ENCODE assay signal across 33 cellular contexts in the genomic region with DNA sequence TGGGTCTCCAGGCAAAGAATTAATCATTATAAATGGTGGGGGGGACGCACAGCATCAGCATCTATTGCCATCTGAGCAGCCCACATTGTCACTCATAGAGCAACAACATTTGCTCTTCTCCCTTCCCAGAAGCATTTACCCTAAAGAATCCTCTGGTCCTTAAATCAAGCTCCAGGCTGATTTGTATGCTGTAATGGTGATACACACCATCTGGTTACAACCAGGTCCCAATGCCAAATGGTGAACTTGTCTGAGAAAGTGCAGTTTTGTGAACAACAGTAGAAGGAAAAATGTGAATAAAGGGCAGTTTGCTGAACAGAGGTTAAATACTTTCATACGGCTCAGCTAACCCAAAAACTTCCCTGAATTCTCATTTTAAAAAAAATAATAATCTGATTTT.
"Had no signal": no experiment of that assay in that cellular context is flagged by ENCODE, and none has a peak within 500 bp of the region (broad histone marks: within the 10 kb centered on the region; RNA-seq: fewer than 3 reads in every experiment).

No MANE protein-coding gene starts in this region.

- H3K4me2 ChIP-seq: PC-9 had no signal

- ATAC-seq: activated naive CD8-positive, alpha-beta T cell treated with anti-CD3 and anti-CD28 coated beads, Interleukin-2, amount 50 U/mL, for 24 hours; activated T-cell treated with anti-CD3 and anti-CD28 coated beads, Interleukin-2, amount 50 U/mL, for 4 hours; Right ventricle myocardium inferior had no signal

- H3K9me3 ChIP-seq: MG63 had no signal

- H3K36me3 ChIP-seq: brain microvascular endothelial cell, MG63 had no signal

- H3K4me3 ChIP-seq: MG63, PC-9 had no signal

- H3K27ac ChIP-seq: brain microvascular endothelial cell, PC-9, RWPE1, VCaP had no signal

- H3K27me3 ChIP-seq: brain microvascular endothelial cell, MG63 had no signal

- DNase-seq: activated B cell treated with CpG ODN at 0.5 μM for 24 hours; activated CD4-positive, alpha-beta memory T cell treated with anti-CD3 and anti-CD28 coated beads for 36 hours; activated CD4-positive, alpha-beta T cell treated with anti-CD3 and anti-CD28 coated beads for 4 hours; activated CD4-positive, alpha-beta T cell treated with anti-CD3 and anti-CD28 coated beads, Interleukin-2, amount 50 U/mL, for 1 hour; activated CD4-positive, CD25-positive, alpha-beta regulatory T cell treated with anti-CD3 and anti-CD28 coated beads, Interleukin-2, amount 50 U/mL, for 72 hours; activated CD8-positive, alpha-beta memory T cell treated with anti-CD3 and anti-CD28 coated beads, Interleukin-2, amount 50 U/mL, for 4 hours; activated gamma-delta T cell treated with Interleukin-2 at 50 U/mL for 16 hours; activated naive CD4-positive, alpha-beta T cell treated with anti-CD3 and anti-CD28 coated beads, Interleukin-2, amount 10 ng/mL, durations not matched to agents 7 days and 5 days; activated naive CD8-positive, alpha-beta T cell treated with anti-CD3 and anti-CD28 coated beads, Interleukin-2, amount 50 U/mL, for 24 hours; activated T-cell treated with anti-CD3 and anti-CD28 coated beads for 4 hours; activated T-cell treated with anti-CD3 and anti-CD28 coated beads, Interleukin-2, amount 50 U/mL, for 4 hours; aorta; brain microvascular endothelial cell; MG63; NCI-H1048; NCI-H1105 treated with DMSO at 0.1 percent for 48 hours; NCI-H1436; NCI-H1694; NCI-H1930; NCI-H2081 treated with DMSO at 0.1 percent for 48 hours; NCI-H510A; NCI-H526; NCI-H748 treated with DMSO at 0.1 percent for 48 hours; NK-92 treated with Interleukin-12 subunit alpha and Interleukin-12 subunit beta, amount 100 ng/mL, for 24 hours; PC-9; SIG-M5; SW 1271; T-helper 1 cell; T-helper 2 cell; T-helper 9 cell had no signal
